In genomic region chr10:124476043-124476725, GRCh38 we compare ENCODE assay signal across 20 cellular contexts. TPM values are rescaled to one million over a fixed set of nuclear protein-coding genes. Genes with fewer than 3 reads are reported as not detected.
DNase-seq lines count a peak whose midpoint lies in the region; ATAC-seq and TF ChIP-seq lines count a peak whose summit lies in the region.
"Had no signal": no experiment of that assay in that cellular context is flagged by ENCODE, and none has a peak within 500 bp of the region (broad histone marks: within the 10 kb centered on the region; RNA-seq: fewer than 3 reads in every experiment).

No MANE protein-coding gene starts in this region.

- H2BK15ac ChIP-seq in neuronal stem cell (ENCODE audit: low read length) = peak overlapping the region; percentile 82

- H3K4me1 Mint-ChIP-seq in Caco-2 (ENCODE audit: low read depth, unreplicated experiment) = peaks cover 18% of the 10 kb centered on the region

- DNase-seq in Caco-2 (peak; percentile 87 to 89), RWPE1 (ENCODE audit: low spot score) (no peak), left colon (no peak), neuronal stem cell (ENCODE audit: low spot score) (no peak), NAMALWA (ENCODE audit: low spot score) (no peak), activated gamma-delta T cell treated with Interleukin-2 at 50 U/mL for 16 hours (no peak), gastrocnemius medialis (no peak), DMS114 treated with DMSO at 0.1 percent for 48 hours (lab: John Stamatoyannopoulos, UW; ENCODE audit: unreplicated experiment) (no peak)
- DNase-seq: 8988T; CD8-positive, alpha-beta T cell; NCI-H1436; NCI-H2029; NCI-H2171; NCI-H446; NCI-H69; PC-9 had no signal

- intact Hi-C loops in Caco-2 (cut with micrococcal nuclease; ENCODE audit: unreplicated experiment) = loop anchor here (1.0 to 2.0 kb wide), 2 partner anchors 10 to 27 kb away; no protein-coding TSS in a partner anchor
- intact Hi-C loops in left colon (cut with DNase I, micrococcal nuclease) = no loop called here
- intact Hi-C loops in gastrocnemius medialis (cut with DNase I; ENCODE audit: low total_unique reads) = no loop called here

- no peak overlapping the region for H4K91ac ChIP-seq in neuronal stem cell (ENCODE audit: low read depth, low read length, poor library complexity)

- H3K4me1 ChIP-seq in Caco-2 (peaks cover 38% of the 10 kb centered on the region), neuronal stem cell (ENCODE audit: control insufficient read depth in 2 of 2, insufficient read depth in 1 of 2, low read depth in 1 of 2, low read length in 2 of 2) (peaks cover 9 to 15% of the 10 kb centered on the region in 2 donors), gastrocnemius medialis (no peaks in the 10 kb centered on the region)

- H3K9me3 ChIP-seq in Caco-2 (no peaks in the 10 kb centered on the region), neuronal stem cell (replicated peaks in 1 of 2; ENCODE audit: control insufficient read depth in 2 of 2, insufficient read depth in 1 of 2, low read depth in 1 of 2, low read length in 2 of 2) (no peaks in the 10 kb centered on the region), gastrocnemius medialis (no peaks in the 10 kb centered on the region)
- H3K9me3 ChIP-seq: BLaER1 had no signal

- H3K27me3 Mint-ChIP-seq in Caco-2 (ENCODE audit: insufficient read depth, unreplicated experiment) = no peaks in the 10 kb centered on the region

- H3K18ac ChIP-seq in neuronal stem cell (ENCODE audit: low read length) = peak overlapping the region; percentile 88

- TF ChIP-seq CTCF in Caco-2 (IDR thresholded peaks at IDR 0.05; ENCODE audit: insufficient read depth in 1 of 2, low read depth in 1 of 2, low read length in 1 of 2, severe bottlenecking in 1 of 2, unreplicated experiment in 1 of 2) = no peak
- TF ChIP-seq CTCF in RWPE1 (conservative IDR thresholded peaks at IDR 0.05; ENCODE audit: low read depth) = no peak
- no peak for TF ChIP-seq CTCF in gastrocnemius medialis (IDR thresholded peaks at IDR 0.05 in 4 of 5, conservative IDR thresholded peaks at IDR 0.05 in 1 of 5)

- no peak overlapping the region for H3K23ac ChIP-seq in neuronal stem cell (ENCODE audit: low read depth, low read length, poor library complexity)

- H3K4me2 ChIP-seq in neuronal stem cell (ENCODE audit: insufficient read depth, low read length, poor library complexity, severe bottlenecking) = no peak overlapping the region
- H3K4me2 ChIP-seq: BLaER1, PC-9 had no signal

- H2AFZ ChIP-seq in neuronal stem cell (ENCODE audit: low read length) = no peak overlapping the region
- H2AFZ ChIP-seq: PC-9 had no signal

- no peaks in the 10 kb centered on the region for H3K27me3 ChIP-seq in Caco-2 (replicated peaks; ENCODE audit: control insufficient read depth, insufficient read depth, low read length)
- H3K27me3 ChIP-seq in neuronal stem cell (ENCODE audit: control insufficient read depth in 3 of 3, insufficient read depth in 3 of 3, low read depth in 1 of 3, low read length in 3 of 3) = no peaks in the 10 kb centered on the region
- H3K27me3 ChIP-seq in gastrocnemius medialis = no peaks in the 10 kb centered on the region
- H3K27me3 ChIP-seq: BLaER1 had no signal

- no CpG with 5 or more reads among the region's 23 CpGs for WGBS in neuronal stem cell (ENCODE audit: extremely low coverage in 2 of 2, insufficient read length in 2 of 2, insufficient replicate concordance in 1 of 2), 2 donors

- peak overlapping the region; percentile 92 for H3K27ac Mint-ChIP-seq in Caco-2 (ENCODE audit: unreplicated experiment)
- H3K27ac Mint-ChIP-seq: CD8-positive, alpha-beta T cell had no signal

- TF ChIP-seq POLR2A in gastrocnemius medialis (IDR thresholded peaks at IDR 0.05) = no peak

- H2AK5ac ChIP-seq in neuronal stem cell (ENCODE audit: low read depth, low read length) = peak overlapping the region; percentile 89

- in situ Hi-C loops in gastrocnemius medialis (cut with MboI; ENCODE audit: low sequenced_read_pairs in 4 of 4) = no loop called here

- no peaks in the 10 kb centered on the region for H3K36me3 ChIP-seq in Caco-2 (ENCODE audit: control insufficient read depth, insufficient read depth, low read length)
- H3K36me3 ChIP-seq in neuronal stem cell (replicated peaks in 1 of 2; ENCODE audit: control insufficient read depth in 2 of 2, insufficient read depth in 2 of 2, low read length in 2 of 2) = no peaks in the 10 kb centered on the region
- no peaks in the 10 kb centered on the region for H3K36me3 ChIP-seq in gastrocnemius medialis
- H3K36me3 ChIP-seq: BLaER1 had no signal

- H3K9me3 Mint-ChIP-seq in Caco-2 (ENCODE audit: unreplicated experiment) = no peaks in the 10 kb centered on the region
- H3K9me3 Mint-ChIP-seq: CD8-positive, alpha-beta T cell had no signal

- H2BK120ac ChIP-seq in neuronal stem cell (ENCODE audit: low read depth, low read length) = peak overlapping the region; percentile 87

- no TSS peak for BruUV-seq in Caco-2 (replicated peaks; lab: Mats Ljungman, UMichigan)

- no peak overlapping the region for H3K4ac ChIP-seq in neuronal stem cell (ENCODE audit: low read length)

- H2BK5ac ChIP-seq in neuronal stem cell (ENCODE audit: low read length) = peak overlapping the region; percentile 69

- H3K27ac ChIP-seq in RWPE1 (peak overlapping the region; percentile 7; the same call in 1 of the 2 replicates), neuronal stem cell (replicated peaks; ENCODE audit: low read length) (no peak overlapping the region), gastrocnemius medialis (no peak overlapping the region)
- H3K27ac ChIP-seq: BLaER1, HL-60, PC-9 had no signal

- ATAC-seq in left colon (peak; percentile 89), gastrocnemius medialis (no peak)
- ATAC-seq: CD8-positive, alpha-beta T cell; K562 had no signal

- H3K4me3 ChIP-seq in Caco-2 (ENCODE audit: low read depth, low read length) (no peak overlapping the region), neuronal stem cell (ENCODE audit: low read length in 2 of 2) (no peak overlapping the region), gastrocnemius medialis (no peak overlapping the region)
- H3K4me3 ChIP-seq: BLaER1, K562, PC-9 had no signal

- H3K9ac ChIP-seq in neuronal stem cell (ENCODE audit: low read depth, low read length, poor library complexity) = no peak overlapping the region
- H3K9ac ChIP-seq: BLaER1 had no signal

- H3K14ac ChIP-seq in neuronal stem cell (ENCODE audit: low read length) = peak overlapping the region; percentile 31

- CTCF ChIA-PET in Caco-2 (lab: Charles Lee) (interaction anchor here (1.4 kb wide), 1 partner anchor 73 kb away, joined by 5 read pairs; no protein-coding TSS in a partner anchor), RWPE1 (lab: Yijun Ruan, JAX) (no interaction called here)

- H3K79me1 ChIP-seq in neuronal stem cell (ENCODE audit: low read depth, low read length) = peaks cover 6% of the 10 kb centered on the region

- POLR2A ChIA-PET in Caco-2 (lab: Charles Lee) (interaction anchor here (0.9 kb wide), 1 partner anchor 15 kb away, joined by 8 read pairs; the partner anchor contains the start of gene LHPP), RWPE1 (lab: Yijun Ruan, JAX; ENCODE audit: low non-redundant PET) (no interaction called here)

- peaks cover 12% of the 10 kb centered on the region for H3K36me3 Mint-ChIP-seq in Caco-2 (ENCODE audit: insufficient read depth, unreplicated experiment)

- H2BK12ac ChIP-seq in neuronal stem cell (ENCODE audit: low read length) = peak overlapping the region; percentile 75

- peak overlapping the region; percentile 65 for H3K4me3 Mint-ChIP-seq in Caco-2 (ENCODE audit: unreplicated experiment)
- H3K4me3 Mint-ChIP-seq: CD8-positive, alpha-beta T cell had no signal

- H4K8ac ChIP-seq in neuronal stem cell (ENCODE audit: low read depth, low read length) = no peak overlapping the region

RNA-seq across cellular contexts. Expression of gene LHPP, which starts 14.6 kb away (rescaled TPM):
- 10.5 and 15.9 TPM in 2 replicates for total RNA-seq in Caco-2 (2022)
- total RNA-seq in left colon = 10 to 100 TPM; 26.1 to 29.8 TPM
- polyA plus RNA-seq in neuronal stem cell (2013, experiment 1 of 2) = 14.7 TPM
- polyA plus RNA-seq in neuronal stem cell (2013, experiment 2 of 2) = 13.6 TPM
- 10 to 100 TPM in 3 of 4 donors, 1 to 10 TPM in 1; 4.9 to 16.0 (median 12.2) TPM for total RNA-seq in gastrocnemius medialis

RNA-seq across cellular contexts. Expression of gene NKX1-2, which starts 26.3 kb away (rescaled TPM):
- total RNA-seq in Caco-2 (2022) = 2.0 and 2.8 TPM in 2 replicates
- not detected for total RNA-seq in left colon
- polyA plus RNA-seq in neuronal stem cell (2013, experiment 1 of 2) = 0.06 TPM
- polyA plus RNA-seq in neuronal stem cell (2013, experiment 2 of 2) = 0.07 TPM
- not detected for total RNA-seq in gastrocnemius medialis
- total RNA-seq: CD8-positive, alpha-beta T cell; Daoy; K562 had no signal
- polyA plus RNA-seq: K562 had no signal

RNA-seq across cellular contexts. Expression of gene OAT, which starts 57.5 kb away (rescaled TPM):
- total RNA-seq in Caco-2 (2022) (312 and 316 TPM in 2 replicates), left colon (10 to 100 TPM; 61.0 to 70.0 TPM), gastrocnemius medialis (10 to 100 TPM; 20.1 to 97.2 (median 42.6) TPM)
- 26.5 TPM for polyA plus RNA-seq in neuronal stem cell (2013, experiment 1 of 2)
- polyA plus RNA-seq in neuronal stem cell (2013, experiment 2 of 2) = 25.8 TPM

Comparison
In these comparisons a context has a peak if more than half of its experiments do, and no peak if none do; other contexts are left out.
1. DNase-seq: peak in Caco-2 (2 of 2); none in RWPE1 (single experiment), left colon (0 of 2), neuronal stem cell (single experiment), NAMALWA (single experiment), activated gamma-delta T cell treated with Interleukin-2 at 50 U/mL for 16 hours (single experiment), gastrocnemius medialis (0 of 2) and DMS114 treated with DMSO at 0.1 percent for 48 hours (single experiment).